ENCODE assay signal across 8 cellular contexts in genomic region chr14:34629344-34629656, GRCh38. TPM values are rescaled to one million over a fixed set of nuclear protein-coding genes. Genes with fewer than 3 reads are reported as not detected.
A peak's percentile ranks its signal among the peaks of the same experiment; 100 is the strongest.
DNase-seq lines count a peak whose midpoint lies in the region; ATAC-seq and TF ChIP-seq lines count a peak whose summit lies in the region.

No MANE protein-coding gene starts in this region.

- peak overlapping the region; percentile 93 for H3K4me3 Mint-ChIP-seq in natural killer cell

- H3K9me3 Mint-ChIP-seq in natural killer cell = no peaks in the 10 kb centered on the region

- no peaks in the 10 kb centered on the region for H3K36me3 Mint-ChIP-seq in natural killer cell

- peaks cover 0 to 9% of the 10 kb centered on the region in 2 donors for H3K27me3 Mint-ChIP-seq in natural killer cell (ENCODE audit: low read depth in 2 of 2)

- intact Hi-C loops in natural killer cell (cut with micrococcal nuclease) = loop anchor here (5.0 kb wide), 1 partner anchor 92 kb away; the partner anchor contains the start of gene EAPP

- ATAC-seq in GM21367 (IDR thresholded peaks at IDR 0.05; ENCODE audit: unreplicated experiment) (peak; percentile 7), natural killer cell (no peak), GM18870 (IDR thresholded peaks at IDR 0.05; ENCODE audit: unreplicated experiment) (no peak)

- peak overlapping the region; percentile 91 for H3K4me3 ChIP-seq in LNCaP clone FGC (ENCODE audit: low read depth, low read length)
- peak overlapping the region; percentile 78 for H3K4me3 ChIP-seq in choroid plexus epithelial cell (ENCODE audit: low read depth, low read length)

- DNase-seq in LNCaP clone FGC (ENCODE audit: low read depth) (no peak), choroid plexus epithelial cell (ENCODE audit: low read depth) (no peak), natural killer cell (no peak), GM13977 (ENCODE audit: low spot score) (no peak)
- DNase-seq in activated CD8-positive, alpha-beta memory T cell treated with anti-CD3 and anti-CD28 coated beads, Interleukin-2, amount 50 U/mL, for 48 hours = no peak
- DNase-seq in stimulated activated CD4-positive, alpha-beta T cell treated with anti-CD3 and anti-CD28 coated beads, Interleukin-4, amount 100 ng/mL, for 1 hour = no peak

- in situ Hi-C loops in GM13977 (cut with MboI; ENCODE audit: low pct_unique_long_range_greater_than_20kb, low sequenced_read_pairs, unreplicated experiment) = no loop called here

- H3K4me1 Mint-ChIP-seq in natural killer cell = peaks cover 19 to 24% of the 10 kb centered on the region in 2 donors

- TF ChIP-seq CTCF in LNCaP clone FGC (IDR thresholded peaks at IDR 0.05; ENCODE audit: control insufficient read depth, extremely low read depth, insufficient read depth) (no peak), choroid plexus epithelial cell (conservative IDR thresholded peaks at IDR 0.05; ENCODE audit: low read depth, low read length) (no peak), natural killer cell (IDR thresholded peaks at IDR 0.05) (no peak), GM13977 (IDR thresholded peaks at IDR 0.05; ENCODE audit: extremely low read depth, insufficient read depth, missing control alignments) (no peak)

- H3K27ac Mint-ChIP-seq in natural killer cell = peak overlapping the region; percentile 83 to 96

RNA-seq across cellular contexts. Expression of gene SNX6, which starts 0.6 kb away (rescaled TPM):
- 10 to 100 TPM; 62.6 to 77.7 (median 67.1) TPM for total RNA-seq in natural killer cell
